In genomic region chr15:77900331-77900963, GRCh38 we compare ENCODE assay signal across 8 cellular contexts.
DNase-seq lines count a peak whose midpoint lies in the region; ATAC-seq, FAIRE-seq and TF ChIP-seq lines count a peak whose summit lies in the region.
"Not testable (repeated sequence)": the region's sequence is repeated elsewhere in the genome, so short reads cannot be mapped to it uniquely, and the experiment has no call there.

No MANE protein-coding gene starts in this region.

- H3K23ac ChIP-seq in H9 (ENCODE audit: insufficient read length, low read depth, low read length), result not testable (repeated sequence)

- not testable (repeated sequence) for H3T11ph ChIP-seq in H9 (ENCODE audit: low read length)

- TF ChIP-seq RAD21 in K562 (CRISPR knock-in tag; conservative IDR thresholded peaks at IDR 0.05 in 1 of 2, IDR thresholded peaks at IDR 0.05 in 1 of 2), result peak in 1 of 2 experiments; percentile 34; a peak in 1 of 4 replicates

- not testable (repeated sequence) for TF ChIP-seq CTCF in CD8-positive, alpha-beta T cell (IDR thresholded peaks at IDR 0.05)
- TF ChIP-seq CTCF in H9 (conservative IDR thresholded peaks at IDR 0.05), result peak; percentile 66
- peak; percentile 50 to 77 (median 60) for TF ChIP-seq CTCF in K562 (IDR thresholded peaks at IDR 0.05 in 2 of 3, conservative IDR thresholded peaks at IDR 0.05 in 1 of 3; ENCODE audit: insufficient read depth in 2 of 3, low read depth in 1 of 3, low read length in 3 of 3)
- TF ChIP-seq CTCF in left ventricle myocardium inferior (IDR thresholded peaks at IDR 0.05; ENCODE audit: borderline replicate concordance), result peak; percentile 61
- TF ChIP-seq CTCF in osteoblast (IDR thresholded peaks at IDR 0.05; ENCODE audit: extremely low read depth, low read depth, low read length), result peak; percentile 41

- not testable (repeated sequence) for H3K4me2 ChIP-seq in H9 (ENCODE audit: insufficient read depth, insufficient read length, low read length); K562 (ENCODE audit: insufficient read depth, low read length); osteoblast (ENCODE audit: insufficient read depth, low read length)

- no CpG with 5 or more reads among the region's 24 CpGs for WGBS in H9 (ENCODE audit: extremely low coverage, insufficient read length, low lambda C conversion rate)
- 19% methylated on average over 21 of the region's 24 CpGs for WGBS in K562 (ENCODE audit: insufficient coverage, low coverage, missing lambda C conversion rate)

- BruUV-seq in K562 (replicated peaks; lab: Mats Ljungman, UMichigan), result not testable (repeated sequence)

- ATAC-seq in CD8-positive, alpha-beta T cell, result peak; percentile 61
- peak; percentile 68 for ATAC-seq in activated CD8-positive, alpha-beta T cell treated with anti-CD3 and anti-CD28 coated beads, Interleukin-2, amount 10 ng/mL, durations not matched to agents 7 days and 5 days
- peak; percentile 96 for ATAC-seq in K562
- peak; percentile 60 for ATAC-seq in stimulated activated effector memory CD8-positive, alpha-beta T cell treated with anti-CD3 and anti-CD28 coated beads, Interleukin-12 subunit alpha, Interleukin-12 subunit beta, amount 100 ng/mL, for 72 hours

- not testable (repeated sequence) for H3K79me2 ChIP-seq in H9 (ENCODE audit: insufficient read depth, low read length); K562 (ENCODE audit: control insufficient read depth, insufficient read depth, low read length); osteoblast (ENCODE audit: insufficient read depth, low read length)

- H4K91ac ChIP-seq in H9 (ENCODE audit: insufficient read length, low read depth, low read length), result not testable (repeated sequence)

- not testable (repeated sequence) for H4K8ac ChIP-seq in H9 (replicated peaks; ENCODE audit: insufficient read length, low read depth, low read length)

- H3K36me3 ChIP-seq in CD8-positive, alpha-beta T cell (ENCODE audit: insufficient read depth, low read length); K562 (ENCODE audit: control insufficient read depth, insufficient read depth, low read length); left ventricle myocardium inferior; osteoblast (ENCODE audit: insufficient read depth, low read length): not testable (repeated sequence)

- not testable (repeated sequence) for H3K27ac ChIP-seq in CD8-positive, alpha-beta T cell (ENCODE audit: low read depth, low read length); H9 (ENCODE audit: insufficient read length, low read depth, low read length); K562 (ENCODE audit: extremely low read depth, low read depth, low read length); left ventricle myocardium inferior (replicated peaks); osteoblast (ENCODE audit: low read depth, low read length)

- H3K4me1 Mint-ChIP-seq in CD8-positive, alpha-beta T cell (ENCODE audit: low read depth); H9; activated CD8-positive, alpha-beta T cell treated with anti-CD3 and anti-CD28 coated beads, Interleukin-2, amount 10 ng/mL, durations not matched to agents 7 days and 5 days (ENCODE audit: low read depth); stimulated activated effector memory CD8-positive, alpha-beta T cell treated with anti-CD3 and anti-CD28 coated beads, Interleukin-12 subunit alpha, Interleukin-12 subunit beta, amount 100 ng/mL, for 72 hours: not testable (repeated sequence)

- H4K5ac ChIP-seq in H9 (ENCODE audit: insufficient read length, low read depth, low read length), result not testable (repeated sequence)

- not testable (repeated sequence) for H3K4me3 Mint-ChIP-seq in CD8-positive, alpha-beta T cell; H9; activated CD8-positive, alpha-beta T cell treated with anti-CD3 and anti-CD28 coated beads, Interleukin-2, amount 10 ng/mL, durations not matched to agents 7 days and 5 days; stimulated activated effector memory CD8-positive, alpha-beta T cell treated with anti-CD3 and anti-CD28 coated beads, Interleukin-12 subunit alpha, Interleukin-12 subunit beta, amount 100 ng/mL, for 72 hours

- not testable (repeated sequence) for H3K56ac ChIP-seq in H9 (ENCODE audit: insufficient read length, low read depth, low read length)

- not testable (repeated sequence) for H2BK5ac ChIP-seq in H9 (ENCODE audit: insufficient read length, low read length)

- intact Hi-C loops in CD8-positive, alpha-beta T cell (cut with DNase I, micrococcal nuclease); K562 (cut with micrococcal nuclease); left ventricle myocardium inferior (cut with micrococcal nuclease): not testable (repeated sequence)

- not testable (repeated sequence) for H2BK15ac ChIP-seq in H9 (ENCODE audit: low read depth, low read length)

- H2BK120ac ChIP-seq in H9 (ENCODE audit: low read depth, low read length, poor library complexity, severe bottlenecking), result not testable (repeated sequence)

- TF ChIP-seq EP300 in K562 (IDR thresholded peaks at IDR 0.05; ENCODE audit: low read length), result not testable (repeated sequence)

- not testable (repeated sequence) for H3K27me3 ChIP-seq in CD8-positive, alpha-beta T cell (ENCODE audit: insufficient read depth, low read length); H9 (ENCODE audit: insufficient read depth, low read length); left ventricle myocardium inferior (ENCODE audit: low read depth); osteoblast (ENCODE audit: insufficient read depth, low read length)
- H3K27me3 ChIP-seq in K562 (ENCODE audit: control insufficient read depth in 2 of 2, insufficient read depth in 2 of 2, low read length in 2 of 2), result peaks cover 7 to 38% of the 10 kb centered on the region in 2 experiments

- not testable (repeated sequence) for H3K4me3 ChIP-seq in CD8-positive, alpha-beta T cell (ENCODE audit: low read depth, low read length); K562; osteoblast (ENCODE audit: insufficient read depth, low read length)
- H3K4me3 ChIP-seq in left ventricle myocardium inferior, result peak overlapping the region; percentile 32

- H2AFZ ChIP-seq in H9 (ENCODE audit: low read length); K562 (ENCODE audit: low read depth, low read length); osteoblast (ENCODE audit: low read length): not testable (repeated sequence)

- not testable (repeated sequence) for H3K27ac Mint-ChIP-seq in CD8-positive, alpha-beta T cell; H9; activated CD8-positive, alpha-beta T cell treated with anti-CD3 and anti-CD28 coated beads, Interleukin-2, amount 10 ng/mL, durations not matched to agents 7 days and 5 days; stimulated activated effector memory CD8-positive, alpha-beta T cell treated with anti-CD3 and anti-CD28 coated beads, Interleukin-12 subunit alpha, Interleukin-12 subunit beta, amount 100 ng/mL, for 72 hours

- H4K20me1 ChIP-seq in H9 (ENCODE audit: control insufficient read depth, insufficient read depth, insufficient read length); K562 (replicated peaks; ENCODE audit: control insufficient read depth, insufficient read depth, low read length); osteoblast (ENCODE audit: insufficient read depth, low read length): not testable (repeated sequence)

- not testable (repeated sequence) for H3K9me1 ChIP-seq in K562 (ENCODE audit: control insufficient read depth, insufficient read depth, low read length)

- not testable (repeated sequence) for H3K4ac ChIP-seq in H9 (ENCODE audit: low read depth, low read length)

- not testable (repeated sequence) for H2BK20ac ChIP-seq in H9 (ENCODE audit: low read depth, low read length, poor library complexity, severe bottlenecking)

- not testable (repeated sequence) for TF ChIP-seq POLR2A in K562 (conservative IDR thresholded peaks at IDR 0.05)

- H3K9ac ChIP-seq in H9 (ENCODE audit: extremely low read depth, insufficient read length, low read length); K562 (ENCODE audit: insufficient read depth in 1 of 2, low read depth in 2 of 2, low read length in 2 of 2): not testable (repeated sequence)

- not testable (repeated sequence) for H3K9me3 Mint-ChIP-seq in CD8-positive, alpha-beta T cell; H9; activated CD8-positive, alpha-beta T cell treated with anti-CD3 and anti-CD28 coated beads, Interleukin-2, amount 10 ng/mL, durations not matched to agents 7 days and 5 days (ENCODE audit: insufficient read depth); stimulated activated effector memory CD8-positive, alpha-beta T cell treated with anti-CD3 and anti-CD28 coated beads, Interleukin-12 subunit alpha, Interleukin-12 subunit beta, amount 100 ng/mL, for 72 hours

- peak; percentile 88 for FAIRE-seq in K562 (lab: Jason Lieb, UNC)

- H3K14ac ChIP-seq in H9 (ENCODE audit: insufficient read depth, low read length), result not testable (repeated sequence)

- in situ Hi-C loops in K562 (cut with MboI), result not testable (repeated sequence)

- not testable (repeated sequence) for H3K27me3 Mint-ChIP-seq in CD8-positive, alpha-beta T cell (ENCODE audit: low read depth); H9 (ENCODE audit: low read depth); activated CD8-positive, alpha-beta T cell treated with anti-CD3 and anti-CD28 coated beads, Interleukin-2, amount 10 ng/mL, durations not matched to agents 7 days and 5 days (ENCODE audit: low read depth)

- CTCF ChIA-PET in CD8-positive, alpha-beta T cell (lab: Charles Lee), result not testable (repeated sequence)
- CTCF ChIA-PET in activated CD8-positive, alpha-beta T cell treated with anti-CD3 and anti-CD28 coated beads, Interleukin-2, amount 10 ng/mL, durations not matched to agents 7 days and 5 days (lab: Charles Lee), result interaction anchor here (1.3 to 2.8 kb wide), 3 partner anchors 8 to 266 kb away, joined by 4 to 10 read pairs (median 5); no protein-coding TSS in a partner anchor
- CTCF ChIA-PET in K562 (lab: Yijun Ruan, JAX; ENCODE audit: low intra/inter-chr PET ratio), result interaction anchor here (0.6 to 0.7 kb wide), 3 partner anchors 29 to 252 kb away, joined by 3 read pairs; no protein-coding TSS in a partner anchor

- POLR2A ChIA-PET in CD8-positive, alpha-beta T cell (lab: Charles Lee); activated CD8-positive, alpha-beta T cell treated with anti-CD3 and anti-CD28 coated beads, Interleukin-2, amount 10 ng/mL, durations not matched to agents 7 days and 5 days (lab: Charles Lee): not testable (repeated sequence)
- POLR2A ChIA-PET in K562 (lab: Yijun Ruan, JAX), result interaction anchor here (0.6 to 0.7 kb wide), 2 partner anchors 173 to 1280 kb away, joined by 3 read pairs; no protein-coding TSS in a partner anchor

- H3K4me1 ChIP-seq in CD8-positive, alpha-beta T cell (ENCODE audit: insufficient read depth, low read length); H9 (ENCODE audit: insufficient read depth, low read length); left ventricle myocardium inferior; osteoblast (ENCODE audit: insufficient read depth, low read length): not testable (repeated sequence)
- H3K4me1 ChIP-seq in K562 (replicated peaks in 1 of 2; ENCODE audit: control insufficient read depth in 2 of 2, insufficient read depth in 2 of 2, low read length in 2 of 2), result peaks cover 2 to 14% of the 10 kb centered on the region in 2 experiments; a peak in 3 of 5 replicates

- not testable (repeated sequence) for H3K23me2 ChIP-seq in H9 (ENCODE audit: insufficient read length, low read depth, low read length, poor library complexity, severe bottlenecking)

- H3K36me3 Mint-ChIP-seq in CD8-positive, alpha-beta T cell; H9 (ENCODE audit: insufficient read depth in 1 of 3, low read depth in 3 of 3); activated CD8-positive, alpha-beta T cell treated with anti-CD3 and anti-CD28 coated beads, Interleukin-2, amount 10 ng/mL, durations not matched to agents 7 days and 5 days (ENCODE audit: low read depth); stimulated activated effector memory CD8-positive, alpha-beta T cell treated with anti-CD3 and anti-CD28 coated beads, Interleukin-12 subunit alpha, Interleukin-12 subunit beta, amount 100 ng/mL, for 72 hours: not testable (repeated sequence)

- not testable (repeated sequence) for H2AK5ac ChIP-seq in H9 (ENCODE audit: insufficient read length, low read length)

- H3K9me3 ChIP-seq in CD8-positive, alpha-beta T cell (ENCODE audit: low read length); H9 (ENCODE audit: control insufficient read depth, low read depth, low read length); K562 (replicated peaks; ENCODE audit: control insufficient read depth, insufficient read depth, low read depth, low read length); left ventricle myocardium inferior (replicated peaks); osteoblast (ENCODE audit: low read depth, low read length): not testable (repeated sequence)

- H3K79me1 ChIP-seq in H9 (ENCODE audit: insufficient read depth, low read depth, low read length, poor library complexity, severe bottlenecking), result not testable (repeated sequence)

- peak in 2 of 7 experiments; percentile 29 for DNase-seq in CD8-positive, alpha-beta T cell
- DNase-seq in H9 (peak; percentile 88), OCI-M1 (lab: John Stamatoyannopoulos, UW) (peak; percentile 63), K562 (ENCODE audit: extremely low read depth in 1 of 4, low spot score in 3 of 4) (peak; percentile 54 to 71 (median 62)), left ventricle myocardium inferior (peak; percentile 59), osteoblast (ENCODE audit: insufficient read length, low spot score, missing footprints) (peak; percentile 92)
- DNase-seq in activated CD8-positive, alpha-beta T cell treated with anti-CD3 and anti-CD28 coated beads, Interleukin-2, amount 10 ng/mL, durations not matched to agents 7 days and 5 days, result peak; percentile 56
- peak; percentile 46 to 80 for DNase-seq in stimulated activated effector memory CD8-positive, alpha-beta T cell treated with anti-CD3 and anti-CD28 coated beads, Interleukin-12 subunit alpha, Interleukin-12 subunit beta, amount 100 ng/mL, for 72 hours (ENCODE audit: low spot score in 2 of 2)

- H2BK12ac ChIP-seq in H9 (ENCODE audit: insufficient read length, low read depth, low read length), result not testable (repeated sequence)

- not testable (repeated sequence) for H3K18ac ChIP-seq in H9 (ENCODE audit: insufficient read length, low read depth, low read length)
